ENCODE assay signal across 36 cellular contexts in the genomic region with DNA sequence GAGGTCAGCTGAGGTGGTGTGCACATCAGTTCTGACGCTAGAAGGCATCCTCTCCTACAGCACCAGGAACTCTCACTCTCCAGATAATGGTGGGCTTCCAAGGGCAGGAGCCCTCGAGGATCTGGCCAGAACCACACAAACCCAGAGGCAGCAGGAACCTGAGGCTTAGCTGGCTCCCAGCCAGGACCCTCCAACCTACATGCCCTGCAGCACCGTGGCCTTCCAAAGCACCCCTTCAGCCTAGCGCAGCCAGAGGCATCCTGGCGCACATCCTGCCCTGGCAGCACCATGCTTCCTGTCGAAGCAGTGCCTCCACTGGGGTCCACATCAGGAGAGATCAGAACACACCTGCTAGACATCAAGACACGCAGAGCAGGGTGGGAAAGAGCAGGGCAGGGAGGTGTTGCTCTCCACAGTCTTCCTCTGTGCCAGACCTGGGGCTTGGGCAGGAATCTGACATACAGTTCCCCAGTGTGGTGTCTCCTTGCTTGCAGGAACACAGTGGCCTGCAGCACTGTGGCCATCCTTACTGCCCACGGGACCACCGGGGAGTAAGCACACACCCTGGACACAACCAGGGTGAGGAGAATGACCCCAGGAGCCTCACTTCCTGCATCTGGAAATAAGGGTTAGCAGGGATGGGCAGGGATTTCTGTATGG. TPM values are rescaled to one million over a fixed set of nuclear protein-coding genes. Genes with fewer than 3 reads are reported as not detected.
"Had no signal": no experiment of that assay in that cellular context is flagged by ENCODE, and none has a peak within 500 bp of the region (broad histone marks: within the 10 kb centered on the region; RNA-seq: fewer than 3 reads in every experiment).

No MANE protein-coding gene starts in this region.

- ATAC-seq: activated CD4-positive, CD25-positive, alpha-beta regulatory T cell treated with anti-CD3 and anti-CD28 coated beads, Interleukin-2, amount 50 U/mL, for 24 hours; activated CD8-positive, alpha-beta T cell treated with anti-CD3 and anti-CD28 coated beads for 36 hours; activated T-cell treated with anti-CD3 and anti-CD28 coated beads, Interleukin-2, amount 50 U/mL, for 4 hours; activated T-helper 17 cell treated with anti-CD3 and anti-CD28 coated beads, Interleukin-2, amount 50 U/mL, for 72 hours; effector memory CD8-positive, alpha-beta T cell; gastroesophageal sphincter; T-cell had no signal

- H3K36me3 ChIP-seq: brain microvascular endothelial cell, esophagus muscularis mucosa, gastroesophageal sphincter, WERI-Rb-1 had no signal

- H3K27ac ChIP-seq: brain microvascular endothelial cell, esophagus muscularis mucosa, gastroesophageal sphincter, WERI-Rb-1 had no signal

- H3K4me3 Mint-ChIP-seq: activated B cell treated with CpG ODN at 0.5 μM for 24 hours; activated CD8-positive, alpha-beta T cell treated with anti-CD3 and anti-CD28 coated beads for 36 hours; activated naive CD8-positive, alpha-beta T cell; activated T-cell treated with anti-CD3 and anti-CD28 coated beads, Interleukin-2, amount 50 U/mL, for 4 hours; activated T-helper 17 cell treated with anti-CD3 and anti-CD28 coated beads, Interleukin-2, amount 50 U/mL, for 72 hours; effector memory CD8-positive, alpha-beta T cell; T-cell; T-helper 1 cell treated with Interleukin-12 subunit alpha and Interleukin-12 subunit beta and Interleukin-4 antibody, amounts not matched to agents 30 μg/mL and 1 μg/mL, for 36 hours had no signal

- H3K4me3 ChIP-seq: esophagus muscularis mucosa, gastroesophageal sphincter had no signal

- H3K36me3 Mint-ChIP-seq: T-cell had no signal

- H3K27me3 ChIP-seq: brain microvascular endothelial cell, esophagus muscularis mucosa, gastroesophageal sphincter had no signal

- H3K27ac Mint-ChIP-seq: activated B cell treated with CpG ODN at 0.5 μM for 24 hours; activated CD8-positive, alpha-beta T cell treated with anti-CD3 and anti-CD28 coated beads for 36 hours; activated naive CD8-positive, alpha-beta T cell; activated T-helper 17 cell treated with anti-CD3 and anti-CD28 coated beads, Interleukin-2, amount 50 U/mL, for 72 hours; effector memory CD8-positive, alpha-beta T cell; T-cell; T-helper 1 cell treated with Interleukin-12 subunit alpha and Interleukin-12 subunit beta and Interleukin-4 antibody, amounts not matched to agents 30 μg/mL and 1 μg/mL, for 36 hours had no signal

- H3K4me1 ChIP-seq: esophagus muscularis mucosa, gastroesophageal sphincter had no signal

- H3K27me3 Mint-ChIP-seq: activated B cell treated with CpG ODN at 0.5 μM for 24 hours; activated CD8-positive, alpha-beta T cell treated with anti-CD3 and anti-CD28 coated beads for 36 hours; activated naive CD8-positive, alpha-beta T cell; activated T-helper 17 cell treated with anti-CD3 and anti-CD28 coated beads, Interleukin-2, amount 50 U/mL, for 72 hours; effector memory CD8-positive, alpha-beta T cell had no signal

- H3K4me1 Mint-ChIP-seq: activated B cell treated with CpG ODN at 0.5 μM for 24 hours; activated T-helper 17 cell treated with anti-CD3 and anti-CD28 coated beads, Interleukin-2, amount 50 U/mL, for 72 hours; T-cell had no signal

- DNase-seq: activated B cell treated with CpG ODN at 0.5 μM for 24 hours; activated CD4-positive, alpha-beta T cell treated with anti-CD3 and anti-CD28 coated beads for 48 hours; activated CD4-positive, alpha-beta T cell treated with anti-CD3 and anti-CD28 coated beads, Interleukin-2, amount 50 U/mL, for 1 hour; activated CD4-positive, alpha-beta T cell treated with anti-CD3 and anti-CD28 coated beads, Interleukin-2, amount 50 U/mL, for 48 hours; activated CD8-positive, alpha-beta memory T cell treated with anti-CD3 and anti-CD28 coated beads for 24 hours; activated CD8-positive, alpha-beta T cell treated with anti-CD3 and anti-CD28 coated beads for 36 hours; activated effector memory CD4-positive, alpha-beta T cell treated with Interleukin-2 at 50 U/mL for 16 hours; activated gamma-delta T cell treated with Interleukin-2 at 50 U/mL for 16 hours; activated naive CD4-positive, alpha-beta T cell treated with anti-CD3 and anti-CD28 coated beads, Interleukin-2, amount 50 U/mL, for 16 hours; activated naive CD4-positive, alpha-beta T cell treated with Interleukin-2 at 50 U/mL for 16 hours; activated T-cell treated with anti-CD3 and anti-CD28 coated beads, Interleukin-2, amount 50 U/mL, for 4 hours; amniotic stem cell; anterior cingulate cortex; brain microvascular endothelial cell; central memory CD4-positive, alpha-beta T cell; cerebellar nuclear complex; cortex of kidney; dermis blood vessel endothelial cell; effector CD4-positive, alpha-beta T cell; effector memory CD8-positive, alpha-beta T cell; erythroblast; foreskin melanocyte; SW 1271; T-cell; T1000; WERI-Rb-1 had no signal

RNA-seq across cellular contexts. Expression of gene TUBA3C, which starts 21.7 kb away (rescaled TPM):
- total RNA-seq: activated B cell treated with CpG ODN at 0.5 μM for 24 hours; activated CD8-positive, alpha-beta T cell treated with anti-CD3 and anti-CD28 coated beads for 36 hours; activated T-cell treated with anti-CD3 and anti-CD28 coated beads, Interleukin-2, amount 50 U/mL, for 4 hours; activated T-helper 17 cell treated with anti-CD3 and anti-CD28 coated beads, Interleukin-2, amount 50 U/mL, for 72 hours; astrocyte; dermis blood vessel endothelial cell; esophagus muscularis mucosa; gastroesophageal sphincter; glomerular endothelial cell; T-cell; T-helper 2 cell treated with Interferon-gamma antibody and Interleukin-4, amounts not matched to agents 100 ng/mL and 5 ng/mL, for 36 hours had no signal
- polyA plus RNA-seq: adipose tissue had no signal
